ENCODE assay signal across 21 cellular contexts in genomic region chr20:25369529-25369928, GRCh38. TPM values are rescaled to one million over a fixed set of nuclear protein-coding genes. Genes with fewer than 3 reads are reported as not detected.
DNase-seq lines count a peak whose midpoint lies in the region; ATAC-seq, FAIRE-seq and TF ChIP-seq lines count a peak whose summit lies in the region.
"Had no signal": no experiment of that assay in that cellular context is flagged by ENCODE, and none has a peak within 500 bp of the region (broad histone marks: within the 10 kb centered on the region; RNA-seq: fewer than 3 reads in every experiment).

No MANE protein-coding gene starts in this region.

- peak overlapping the region; percentile 35 for H3K27ac ChIP-seq in cardiac muscle cell
- H3K27ac ChIP-seq in K562 (ENCODE audit: extremely low read depth, low read depth, low read length) = no peak overlapping the region
- H3K27ac ChIP-seq in foreskin keratinocyte = no peak overlapping the region
- H3K27ac ChIP-seq in SJCRH30 = no peak overlapping the region
- H3K27ac ChIP-seq: RWPE1 had no signal

- H3K4me3 ChIP-seq in cardiac muscle cell (no peak overlapping the region), K562 (no peak overlapping the region), SJCRH30 (no peak overlapping the region)
- H3K4me3 ChIP-seq: GM12878 had no signal

- H3K9me3 ChIP-seq in cardiac muscle cell (ENCODE audit: low read depth) = no peaks in the 10 kb centered on the region
- no peaks in the 10 kb centered on the region for H3K9me3 ChIP-seq in K562 (replicated peaks; ENCODE audit: control insufficient read depth, insufficient read depth, low read depth, low read length)
- peaks cover 8% of the 10 kb centered on the region for H3K9me3 ChIP-seq in SJCRH30 (replicated peaks)
- H3K9me3 ChIP-seq: Caco-2 had no signal

- no peak overlapping the region for H2AFZ ChIP-seq in K562 (ENCODE audit: low read depth, low read length)

- no peak for TF ChIP-seq EP300 in K562 (IDR thresholded peaks at IDR 0.05; ENCODE audit: low read length)

- no peak for ATAC-seq in left ventricle myocardium superior
- ATAC-seq in K562 = no peak
- no peak for ATAC-seq in GM18909 (IDR thresholded peaks at IDR 0.05; ENCODE audit: poor library complexity, unreplicated experiment)
- no peak for ATAC-seq in foreskin keratinocyte
- ATAC-seq: GM12878, PC-3 had no signal

- H3K36me3 ChIP-seq in cardiac muscle cell (no peaks in the 10 kb centered on the region), K562 (ENCODE audit: control insufficient read depth, insufficient read depth, low read length) (no peaks in the 10 kb centered on the region; the same call in 2 of the 3 replicates), SJCRH30 (peaks cover 9% of the 10 kb centered on the region)

- no peaks in the 10 kb centered on the region for H3K27me3 Mint-ChIP-seq in progenitor cell of endocrine pancreas
- H3K27me3 Mint-ChIP-seq: CD4-positive, alpha-beta T cell had no signal

- POLR2A ChIA-PET in K562 (lab: Yijun Ruan, JAX) = no interaction called here

- H3K79me2 ChIP-seq in K562 (ENCODE audit: control insufficient read depth, insufficient read depth, low read length) = no peaks in the 10 kb centered on the region

- peaks cover 15% of the 10 kb centered on the region for H3K36me3 Mint-ChIP-seq in progenitor cell of endocrine pancreas (ENCODE audit: insufficient read depth)

- peak overlapping the region; percentile 49 for H3K27ac Mint-ChIP-seq in progenitor cell of endocrine pancreas
- H3K27ac Mint-ChIP-seq: CD4-positive, alpha-beta T cell had no signal

- DNase-seq in cardiac muscle cell (ENCODE audit: low read depth in 1 of 2, low spot score in 1 of 2) (no peak), left ventricle myocardium superior (no peak), K562 (ENCODE audit: extremely low read depth in 1 of 4, low spot score in 3 of 4) (no peak), progenitor cell of endocrine pancreas (ENCODE audit: low spot score, unreplicated experiment) (no peak), foreskin keratinocyte (no peak), SJCRH30 (no peak)
- DNase-seq in activated CD4-positive, CD25-positive, alpha-beta regulatory T cell treated with anti-CD3 and anti-CD28 coated beads, Interleukin-2, amount 50 U/mL, for 72 hours = no peak
- DNase-seq: 8988T; Caco-2; CD4-positive, alpha-beta T cell; HCEC 1CT; KBM-7; NCI-H1436; NCI-H1930; NCI-H526; PC-3; SIG-M5 had no signal

- H3K4me2 ChIP-seq in K562 (ENCODE audit: insufficient read depth, low read length) = no peak overlapping the region

- no peaks in the 10 kb centered on the region for H3K9me1 ChIP-seq in K562 (ENCODE audit: control insufficient read depth, insufficient read depth, low read length)

- no peaks in the 10 kb centered on the region for H3K27me3 ChIP-seq in cardiac muscle cell
- no peaks in the 10 kb centered on the region for H3K27me3 ChIP-seq in K562 (ENCODE audit: control insufficient read depth in 2 of 2, insufficient read depth in 2 of 2, low read length in 2 of 2)
- H3K27me3 ChIP-seq in foreskin keratinocyte = no peaks in the 10 kb centered on the region
- H3K27me3 ChIP-seq in SJCRH30 = no peaks in the 10 kb centered on the region

- 88% methylated on average over 7 of the region's 8 CpGs for WGBS in K562 (ENCODE audit: insufficient coverage, low coverage, missing lambda C conversion rate)

- H3K4me1 Mint-ChIP-seq in progenitor cell of endocrine pancreas (ENCODE audit: low read depth) = peaks cover 2% of the 10 kb centered on the region

- intact Hi-C loops in left ventricle myocardium superior (cut with micrococcal nuclease) = no loop called here
- intact Hi-C loops in K562 (cut with micrococcal nuclease) = no loop called here

- peaks cover 10% of the 10 kb centered on the region for H3K9me3 Mint-ChIP-seq in progenitor cell of endocrine pancreas (ENCODE audit: low read depth)
- H3K9me3 Mint-ChIP-seq: CD4-positive, alpha-beta T cell had no signal

- no peak overlapping the region for H3K9ac ChIP-seq in K562 (ENCODE audit: insufficient read depth in 1 of 2, low read depth in 2 of 2, low read length in 2 of 2)

- H4K20me1 ChIP-seq in K562 (replicated peaks; ENCODE audit: control insufficient read depth, insufficient read depth, low read length) = no peaks in the 10 kb centered on the region

- H3K4me3 Mint-ChIP-seq in progenitor cell of endocrine pancreas (ENCODE audit: low read depth) = no peak overlapping the region
- H3K4me3 Mint-ChIP-seq: CD4-positive, alpha-beta T cell had no signal

- no peaks in the 10 kb centered on the region for H3K4me1 ChIP-seq in cardiac muscle cell (ENCODE audit: low read depth)
- H3K4me1 ChIP-seq in K562 (replicated peaks in 1 of 2; ENCODE audit: control insufficient read depth in 2 of 2, insufficient read depth in 2 of 2, low read length in 2 of 2) = no peaks in the 10 kb centered on the region; a peak in 2 of 5 replicates
- peaks cover 5% of the 10 kb centered on the region for H3K4me1 ChIP-seq in foreskin keratinocyte
- 0 out of 2 replicates have a peak, but pooled peaks cover 1% of the 10 kb centered on the region for H3K4me1 ChIP-seq in SJCRH30
- H3K4me1 ChIP-seq: Caco-2 had no signal

- in situ Hi-C loops in K562 (cut with MboI) = no loop called here

- no TSS peak for BruUV-seq in K562 (replicated peaks; lab: Mats Ljungman, UMichigan)

- TF ChIP-seq CTCF in cardiac muscle cell (IDR thresholded peaks at IDR 0.05; ENCODE audit: low read depth, low read length) (no peak), K562 (IDR thresholded peaks at IDR 0.05 in 2 of 3, conservative IDR thresholded peaks at IDR 0.05 in 1 of 3; ENCODE audit: insufficient read depth in 2 of 3, low read depth in 1 of 3, low read length in 3 of 3) (no peak), progenitor cell of endocrine pancreas (IDR thresholded peaks at IDR 0.05; ENCODE audit: unreplicated experiment) (no peak), foreskin keratinocyte (conservative IDR thresholded peaks at IDR 0.05) (no peak)

- TF ChIP-seq POLR2A in K562 (conservative IDR thresholded peaks at IDR 0.05) = no peak

- FAIRE-seq in K562 (lab: Jason Lieb, UNC) = no peak
- FAIRE-seq: GM12878, GM19239 had no signal

- TF ChIP-seq RAD21 in K562 (CRISPR knock-in tag; conservative IDR thresholded peaks at IDR 0.05 in 1 of 2, IDR thresholded peaks at IDR 0.05 in 1 of 2) = no peak

- CTCF ChIA-PET in K562 (lab: Yijun Ruan, JAX; ENCODE audit: low intra/inter-chr PET ratio) = no interaction called here

TF ChIP-seq in K562, 482 proteins besides CTCF, POLR2A, EP300 and RAD21:
- 0 out of 2 replicates have a peak, but pooled peaks have one; percentile 19 for TF ChIP-seq CEBPB (tag; IDR thresholded peaks at IDR 0.05)
- TF ChIP-seq ZNF253 (CRISPR knock-in tag; conservative IDR thresholded peaks at IDR 0.05) = no peak

RNA-seq across cellular contexts. Expression of gene ABHD12, which starts 21.1 kb away (rescaled TPM):
- total RNA-seq in cardiac muscle cell (57.4 and 64.1 TPM in 2 replicates), left ventricle myocardium superior (21.3 TPM), K562 (2014; rRNA removed) (9.1 and 11.5 TPM in 2 replicates), K562 (2014; rRNA removed; fragmentation: Illumina TruSeq; extraction: Trizol) (7.8 and 8.0 TPM in 2 replicates), K562 (2015; rRNA removed; fragmentation: Illumina TruSeq; extraction: Trizol) (10.6 TPM in 2 replicates), K562 (2021) (15.1 and 15.6 TPM in 2 replicates), progenitor cell of endocrine pancreas (51.3 and 54.9 TPM in 2 replicates), foreskin keratinocyte (20.8 and 21.8 TPM in 2 replicates)
- polyA plus RNA-seq in cardiac muscle cell (112 and 113 TPM in 2 replicates), K562 (2011; rRNA removed) (6.2 and 7.7 TPM in 2 replicates), K562 (2014; fragmentation: Illumina TruSeq; extraction: Trizol) (12.0 and 15.3 TPM in 2 replicates), K562 (2014; fragmentation: Nextera tagmentation; extraction: Ambion mirVana) (1 to 10 TPM in 1 of 2 experiments, under 1 TPM in 1; 0.65 to 1.2 TPM), K562 (2014; rRNA removed) (9.8 and 10.7 TPM in 2 replicates), foreskin keratinocyte (27.6 and 29.3 TPM in 2 replicates)
- 18.7 and 39.1 TPM in 2 replicates for total RNA-seq in K562 (2011; cell fraction: chromatin; rRNA removed; ENCODE audit: low replicate concordance)
- total RNA-seq in K562 (2011; cell fraction: nucleolus; rRNA removed) = 29.9 and 33.3 TPM in 2 replicates
- total RNA-seq in K562 (2011; cell fraction: nucleoplasm; rRNA removed) = 28.4 and 30.7 TPM in 2 replicates
- polyA plus RNA-seq in K562 (2011; cell fraction: cytosol; rRNA removed) = 6.1 and 7.2 TPM in 2 replicates
- 8.7 and 11.0 TPM in 2 replicates for polyA plus RNA-seq in K562 (2011; cell fraction: nucleus; rRNA removed)
- 14.2 and 19.8 TPM in 2 replicates for polyA plus RNA-seq in K562 (2012)
- polyA minus RNA-seq in K562 (2011; rRNA and poly(A)+ RNA removed) = 7.3 and 10.3 TPM in 2 replicates
- 5.2 and 9.8 TPM in 2 replicates for polyA minus RNA-seq in K562 (2011; cell fraction: cytosol; rRNA and poly(A)+ RNA removed)
- polyA minus RNA-seq in K562 (2011; cell fraction: nucleus; rRNA and poly(A)+ RNA removed) = 9.6 and 12.1 TPM in 2 replicates
- 33.2 and 33.8 TPM in 2 replicates for total RNA-seq in SJCRH30 (2014; rRNA removed; shearing (Covaris generic))

RNA-seq across cellular contexts. Expression of gene GINS1, which starts 37.9 kb away (rescaled TPM):
- total RNA-seq in cardiac muscle cell (9.6 and 13.4 TPM in 2 replicates), left ventricle myocardium superior (0.94 TPM), K562 (2014; rRNA removed) (19.5 and 20.9 TPM in 2 replicates), K562 (2014; rRNA removed; fragmentation: Illumina TruSeq; extraction: Trizol) (26.9 and 29.7 TPM in 2 replicates), K562 (2015; rRNA removed; fragmentation: Illumina TruSeq; extraction: Trizol) (23.5 and 24.1 TPM in 2 replicates), K562 (2021) (31.8 TPM in 2 replicates), progenitor cell of endocrine pancreas (25.2 and 29.0 TPM in 2 replicates), foreskin keratinocyte (23.2 and 27.3 TPM in 2 replicates)
- polyA plus RNA-seq in cardiac muscle cell (9.9 and 10.5 TPM in 2 replicates), K562 (2011; rRNA removed) (19.0 and 27.3 TPM in 2 replicates), K562 (2014; fragmentation: Illumina TruSeq; extraction: Trizol) (19.2 and 22.8 TPM in 2 replicates), K562 (2014; fragmentation: Nextera tagmentation; extraction: Ambion mirVana) (10 to 100 TPM; 13.1 to 25.8 TPM), K562 (2014; rRNA removed) (21.1 and 26.6 TPM in 2 replicates), foreskin keratinocyte (11.2 and 14.5 TPM in 2 replicates)
- 12.5 and 31.0 TPM in 2 replicates for total RNA-seq in K562 (2011; cell fraction: chromatin; rRNA removed; ENCODE audit: low replicate concordance)
- 9.2 and 11.1 TPM in 2 replicates for total RNA-seq in K562 (2011; cell fraction: nucleolus; rRNA removed)
- 24.6 and 27.8 TPM in 2 replicates for total RNA-seq in K562 (2011; cell fraction: nucleoplasm; rRNA removed)
- 8.6 and 16.4 TPM in 2 replicates for polyA plus RNA-seq in K562 (2011; cell fraction: cytosol; rRNA removed)
- polyA plus RNA-seq in K562 (2011; cell fraction: nucleus; rRNA removed) = 7.7 and 9.4 TPM in 2 replicates
- 14.5 and 16.5 TPM in 2 replicates for polyA plus RNA-seq in K562 (2012)
- polyA minus RNA-seq in K562 (2011; rRNA and poly(A)+ RNA removed) = 20.5 and 31.4 TPM in 2 replicates
- polyA minus RNA-seq in K562 (2011; cell fraction: cytosol; rRNA and poly(A)+ RNA removed) = 7.2 and 13.5 TPM in 2 replicates
- polyA minus RNA-seq in K562 (2011; cell fraction: nucleus; rRNA and poly(A)+ RNA removed) = 3.5 and 7.6 TPM in 2 replicates
- total RNA-seq in SJCRH30 (2014; rRNA removed; shearing (Covaris generic)) = 76.4 and 85.0 TPM in 2 replicates
